ENCODE assay signal across 13 cellular contexts in genomic region chr22:19957445-19957844, GRCh38. TPM values are rescaled to one million over a fixed set of nuclear protein-coding genes. Genes with fewer than 3 reads are reported as not detected.
DNase-seq lines count a peak whose midpoint lies in the region; ATAC-seq, FAIRE-seq and TF ChIP-seq lines count a peak whose summit lies in the region.
"Had no signal": no experiment of that assay in that cellular context is flagged by ENCODE, and none has a peak within 500 bp of the region (broad histone marks: within the 10 kb centered on the region; RNA-seq: fewer than 3 reads in every experiment).

No MANE protein-coding gene starts in this region.

- no peak overlapping the region for H3K27ac Mint-ChIP-seq in natural killer cell treated with Interleukin-12 subunit alpha and Interleukin-12 subunit beta and Interleukin-15 and Interleukin-18, amount 100 ng/mL, for 72 hours
- H3K27ac Mint-ChIP-seq in natural killer cell: no peak overlapping the region
- H3K27ac Mint-ChIP-seq: dendritic cell treated with granulocyte-macrophage colony-stimulating factor and Interleukin-4, amounts not matched to agents 40 ng/mL and 50 ng/mL, for 4 days had no signal

- no peaks in the 10 kb centered on the region for H3K27me3 ChIP-seq in aorta (ENCODE audit: control insufficient read depth in 1 of 2, insufficient read depth in 2 of 2, low read length in 1 of 2)

- H3K9me3 ChIP-seq in OCI-LY7 (ENCODE audit: low read length): no peaks in the 10 kb centered on the region
- no peaks in the 10 kb centered on the region for H3K9me3 ChIP-seq in aorta (ENCODE audit: control insufficient read depth, low read length)
- H3K9me3 ChIP-seq: thoracic aorta had no signal

- H3K36me3 ChIP-seq in OCI-LY7 (ENCODE audit: insufficient read depth, low read length): peaks cover 13% of the 10 kb centered on the region; the same call in 1 of the 2 replicates
- no peaks in the 10 kb centered on the region for H3K36me3 ChIP-seq in aorta (ENCODE audit: control insufficient read depth in 1 of 2, insufficient read depth in 2 of 2, low read length in 1 of 2)

- H3K4me2 ChIP-seq in OCI-LY7 (ENCODE audit: low read length): no peak overlapping the region

- H3K36me3 Mint-ChIP-seq in natural killer cell treated with Interleukin-12 subunit alpha and Interleukin-12 subunit beta and Interleukin-15 and Interleukin-18, amount 100 ng/mL, for 72 hours: no peaks in the 10 kb centered on the region
- H3K36me3 Mint-ChIP-seq in natural killer cell: no peaks in the 10 kb centered on the region
- H3K36me3 Mint-ChIP-seq: IgD-negative memory B cell had no signal

- FAIRE-seq in HTR-8/SVneo (lab: Jason Lieb, UNC): no peak
- FAIRE-seq: islet of Langerhans had no signal

- no TSS peak for BruUV-seq in OCI-LY7 (replicated peaks; lab: Mats Ljungman, UMichigan)

- H3K4me3 ChIP-seq in OCI-LY7 (ENCODE audit: low read depth, low read length, poor library complexity, severe bottlenecking): no peak overlapping the region
- H3K4me3 ChIP-seq in aorta (ENCODE audit: low read length in 2 of 2): no peak overlapping the region
- H3K4me3 ChIP-seq: thoracic aorta had no signal

- intact Hi-C loops in natural killer cell (cut with micrococcal nuclease): no loop called here
- intact Hi-C loops in OCI-LY7 (cut with micrococcal nuclease; ENCODE audit: unreplicated experiment): no loop called here
- intact Hi-C loops in left ventricle myocardium superior (cut with micrococcal nuclease): no loop called here
- intact Hi-C loops in aorta (cut with DNase I): no loop called here

- H3K27me3 Mint-ChIP-seq in natural killer cell treated with Interleukin-12 subunit alpha and Interleukin-12 subunit beta and Interleukin-15 and Interleukin-18, amount 100 ng/mL, for 72 hours: no peaks in the 10 kb centered on the region
- no peaks in the 10 kb centered on the region for H3K27me3 Mint-ChIP-seq in natural killer cell (ENCODE audit: low read depth in 2 of 2)
- H3K27me3 Mint-ChIP-seq: dendritic cell treated with granulocyte-macrophage colony-stimulating factor and Interleukin-4, amounts not matched to agents 40 ng/mL and 50 ng/mL, for 4 days; IgD-negative memory B cell had no signal

- no peaks in the 10 kb centered on the region for H3K79me2 ChIP-seq in OCI-LY7 (ENCODE audit: insufficient read depth, low read depth, low read length)

- DNase-seq in natural killer cell treated with Interleukin-12 subunit alpha and Interleukin-12 subunit beta and Interleukin-15 and Interleukin-18, amount 100 ng/mL, for 72 hours (ENCODE audit: low spot score): peak; percentile 46
- no peak for DNase-seq in natural killer cell
- DNase-seq in OCI-LY7 (ENCODE audit: low spot score): no peak
- DNase-seq in left ventricle myocardium superior: peak; percentile 35
- peak; percentile 44 to 54 for DNase-seq in aorta
- DNase-seq in GM10248 (ENCODE audit: extremely low spot score): no peak
- no peak for DNase-seq in midbrain (lab: John Stamatoyannopoulos, UW)
- DNase-seq in HTR-8/SVneo (ENCODE audit: insufficient read length, low spot score): no peak
- DNase-seq: NCI-H1105 treated with DMSO at 0.1 percent for 48 hours had no signal

- POLR2A ChIA-PET in OCI-LY7 (lab: Charles Lee): interaction anchor here (0.5 kb wide), 1 partner anchor 164 kb away, joined by 3 read pairs; no protein-coding TSS in a partner anchor
- POLR2A ChIA-PET in GM10248 (lab: Yijun Ruan, JAX): no interaction called here

- no peak overlapping the region for H3K4me3 Mint-ChIP-seq in natural killer cell treated with Interleukin-12 subunit alpha and Interleukin-12 subunit beta and Interleukin-15 and Interleukin-18, amount 100 ng/mL, for 72 hours
- no peak overlapping the region for H3K4me3 Mint-ChIP-seq in natural killer cell
- H3K4me3 Mint-ChIP-seq: dendritic cell treated with granulocyte-macrophage colony-stimulating factor and Interleukin-4, amounts not matched to agents 40 ng/mL and 50 ng/mL, for 4 days; IgD-negative memory B cell had no signal

- H2AFZ ChIP-seq in OCI-LY7 (ENCODE audit: low read length): no peak overlapping the region

- H3K27ac ChIP-seq in OCI-LY7 (ENCODE audit: low read depth, low read length, poor library complexity, severe bottlenecking) (no peak overlapping the region), aorta (ENCODE audit: low read depth in 1 of 2, low read length in 2 of 2) (no peak overlapping the region)

- CTCF ChIA-PET in OCI-LY7 (lab: Charles Lee; ENCODE audit: unreplicated experiment) (interaction anchor here (0.5 kb wide), 1 partner anchor 896 kb away, joined by 3 read pairs; no protein-coding TSS in a partner anchor), GM10248 (lab: Yijun Ruan, JAX) (interaction anchor here (0.8 to 1.7 kb wide), 2 partner anchors 10 to 227 kb away, joined by 3 to 8 read pairs; no protein-coding TSS in a partner anchor)

- H3K9me3 Mint-ChIP-seq in natural killer cell treated with Interleukin-12 subunit alpha and Interleukin-12 subunit beta and Interleukin-15 and Interleukin-18, amount 100 ng/mL, for 72 hours: no peaks in the 10 kb centered on the region
- no peaks in the 10 kb centered on the region for H3K9me3 Mint-ChIP-seq in natural killer cell
- H3K9me3 Mint-ChIP-seq: dendritic cell treated with granulocyte-macrophage colony-stimulating factor and Interleukin-4, amounts not matched to agents 40 ng/mL and 50 ng/mL, for 4 days; IgD-negative memory B cell had no signal

- no peaks in the 10 kb centered on the region for H4K20me1 ChIP-seq in OCI-LY7 (ENCODE audit: insufficient read depth, low read length)

- H3K4me1 ChIP-seq in OCI-LY7 (ENCODE audit: insufficient read depth, low read length, poor library complexity, severe bottlenecking) (peaks cover 9% of the 10 kb centered on the region), aorta (ENCODE audit: control insufficient read depth in 1 of 2, insufficient read depth in 2 of 2, low read length in 2 of 2) (no peaks in the 10 kb centered on the region)

- H3K9me2 ChIP-seq in OCI-LY7 (ENCODE audit: insufficient read depth, low read length): no peaks in the 10 kb centered on the region

- peaks cover 8 to 25% of the 10 kb centered on the region in 2 donors for H3K4me1 Mint-ChIP-seq in natural killer cell treated with Interleukin-12 subunit alpha and Interleukin-12 subunit beta and Interleukin-15 and Interleukin-18, amount 100 ng/mL, for 72 hours (ENCODE audit: low read depth in 2 of 2)
- peaks cover 21 to 28% of the 10 kb centered on the region in 2 donors for H3K4me1 Mint-ChIP-seq in natural killer cell

- WGBS in aorta, 2 donors: 93 to 94% methylated on average over 9 of the region's 9 CpGs

- no peak for ATAC-seq in natural killer cell treated with Interleukin-12 subunit alpha and Interleukin-12 subunit beta and Interleukin-15 and Interleukin-18, amount 100 ng/mL, for 72 hours
- ATAC-seq in natural killer cell (no peak), left ventricle myocardium superior (no peak), aorta (ENCODE audit: low FRiP score) (no peak)

- no peak for TF ChIP-seq CTCF in natural killer cell (IDR thresholded peaks at IDR 0.05)
- TF ChIP-seq CTCF in OCI-LY7 (conservative IDR thresholded peaks at IDR 0.05; ENCODE audit: low read length): peak; percentile 57
- no peak for TF ChIP-seq CTCF in GM10248 (IDR thresholded peaks at IDR 0.05; ENCODE audit: control extremely low read depth, extremely low read depth, low read depth, missing control alignments)

RNA-seq across cellular contexts. Expression of gene TXNRD2, which starts 15.8 kb away (rescaled TPM):
- 10 to 100 TPM; 29.9 to 34.3 TPM for total RNA-seq in natural killer cell treated with Interleukin-12 subunit alpha and Interleukin-12 subunit beta and Interleukin-15 and Interleukin-18, amount 100 ng/mL, for 72 hours
- total RNA-seq in natural killer cell (10 to 100 TPM; 23.5 to 37.3 (median 24.4) TPM), OCI-LY7 (2022) (23.5 and 24.7 TPM in 2 replicates), left ventricle myocardium superior (42.4 TPM), aorta (10 to 100 TPM; 21.0 to 29.5 TPM)
- 24.1 and 28.9 TPM in 2 replicates for total RNA-seq in OCI-LY7 (2014; rRNA removed; shearing (Covaris generic))
- 10 to 100 TPM; 13.3 to 59.0 TPM for polyA plus RNA-seq in aorta

RNA-seq across cellular contexts. Expression of gene COMT, which starts 15.9 kb away (rescaled TPM):
- 100 to 1,000 TPM; 141 to 223 TPM for total RNA-seq in natural killer cell treated with Interleukin-12 subunit alpha and Interleukin-12 subunit beta and Interleukin-15 and Interleukin-18, amount 100 ng/mL, for 72 hours
- total RNA-seq in natural killer cell: 10 to 100 TPM; 37.5 to 56.2 (median 38.2) TPM
- 102 and 112 TPM in 2 replicates for total RNA-seq in OCI-LY7 (2014; rRNA removed; shearing (Covaris generic))
- total RNA-seq in OCI-LY7 (2022): 89.5 and 90.8 TPM in 2 replicates
- 83.4 TPM for total RNA-seq in left ventricle myocardium superior
- total RNA-seq in aorta: 100 to 1,000 TPM; 101 to 111 TPM
- 100 to 1,000 TPM in 1 of 2 donors, 10 to 100 TPM in 1; 96.7 to 176 TPM for polyA plus RNA-seq in aorta

RNA-seq across cellular contexts. Expression of gene ARVCF, which starts 59.2 kb away (rescaled TPM):
- total RNA-seq in natural killer cell treated with Interleukin-12 subunit alpha and Interleukin-12 subunit beta and Interleukin-15 and Interleukin-18, amount 100 ng/mL, for 72 hours: 1 to 10 TPM; 3.7 to 3.8 TPM
- total RNA-seq in natural killer cell (10 to 100 TPM; 37.8 to 62.0 (median 38.7) TPM), OCI-LY7 (2022) (3.8 and 3.9 TPM in 2 replicates), left ventricle myocardium superior (26.8 TPM), aorta (10 to 100 TPM; 59.7 to 64.4 TPM)
- 1.8 and 2.9 TPM in 2 replicates for total RNA-seq in OCI-LY7 (2014; rRNA removed; shearing (Covaris generic))
- 100 to 1,000 TPM in 1 of 2 donors, 10 to 100 TPM in 1; 15.4 to 102 TPM for polyA plus RNA-seq in aorta

Comparison
In these comparisons a context has a peak if more than half of its experiments do, and no peak if none do; other contexts are left out.
1. DNase-seq: peak in natural killer cell treated with Interleukin-12 subunit alpha and Interleukin-12 subunit beta and Interleukin-15 and Interleukin-18, amount 100 ng/mL, for 72 hours (single experiment), left ventricle myocardium superior (single experiment) and aorta (2 of 2); none in natural killer cell (single experiment), OCI-LY7 (single experiment), GM10248 (single experiment), midbrain (single experiment) and HTR-8/SVneo (single experiment).